Comparison of ENCODE assay signal across 9 cellular contexts in the genomic region with DNA sequence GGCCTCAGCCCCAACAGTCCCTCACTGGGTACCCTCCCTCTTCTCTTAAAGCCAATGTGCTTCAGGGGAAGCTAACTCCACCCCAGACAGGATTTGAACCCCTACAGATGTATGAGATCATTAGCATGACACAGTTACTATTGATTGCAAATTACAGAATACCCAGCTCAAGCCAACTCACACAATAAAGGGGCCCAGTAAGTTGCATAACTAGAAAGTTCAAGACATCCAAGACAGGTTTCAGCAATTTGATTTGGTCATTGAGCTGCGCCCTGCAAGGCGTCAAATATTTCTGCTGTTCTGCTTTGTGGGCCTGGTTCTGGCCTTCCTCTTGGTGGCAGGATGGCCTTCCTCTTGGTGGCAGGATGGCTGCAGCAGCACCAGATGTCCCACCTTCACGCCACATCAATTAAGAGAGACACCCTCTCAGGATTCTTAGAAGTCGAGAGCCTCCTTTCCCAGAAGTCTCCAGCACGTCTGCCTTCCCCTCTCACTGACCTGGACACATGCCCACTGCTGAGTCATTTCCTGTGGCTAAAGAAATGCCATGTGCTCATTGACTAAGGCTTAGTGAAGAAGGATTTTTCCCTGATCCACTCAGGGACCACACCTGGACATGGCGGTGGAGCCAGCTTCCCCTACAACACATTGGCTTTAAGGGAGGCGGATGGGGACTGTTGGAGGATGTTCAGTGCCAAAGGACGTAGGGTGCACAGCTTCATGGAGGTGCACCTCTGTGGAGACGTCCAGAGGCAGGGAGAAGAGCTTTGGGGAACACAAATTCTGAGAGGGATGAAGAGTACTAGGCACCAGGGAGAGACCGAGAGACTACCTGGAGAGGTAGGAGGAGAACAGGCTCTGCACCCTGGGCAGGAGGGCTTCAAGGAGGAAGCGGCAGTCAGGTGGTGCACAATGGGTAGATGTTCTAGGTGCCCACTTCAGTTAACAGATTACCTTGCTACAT. TPM values are rescaled to one million over a fixed set of nuclear protein-coding genes. Genes with fewer than 3 reads are reported as not detected.
DNase-seq lines count a peak whose midpoint lies in the region; ATAC-seq lines count a peak whose summit lies in the region.
"Had no signal": no experiment of that assay in that cellular context is flagged by ENCODE, and none has a peak within 500 bp of the region (broad histone marks: within the 10 kb centered on the region; RNA-seq: fewer than 3 reads in every experiment).

No MANE protein-coding gene starts in this region.

- peak; percentile 90 for DNase-seq in COLO829 (ENCODE audit: low spot score)
- DNase-seq in NCI-H69 (lab: John Stamatoyannopoulos, UW): peak; percentile 45
- peak; percentile 30 for DNase-seq in epidermal melanocyte (ENCODE audit: insufficient read length, low spot score)
- no peak for DNase-seq in neuronal stem cell (ENCODE audit: low spot score)
- DNase-seq in NCI-H1930 (lab: John Stamatoyannopoulos, UW): no peak
- DNase-seq in caudate nucleus (lab: John Stamatoyannopoulos, UW): no peak
- DNase-seq in NCI-H748 (lab: John Stamatoyannopoulos, UW; ENCODE audit: unreplicated experiment): no peak
- DNase-seq: NCI-H748 treated with DMSO at 0.1 percent for 48 hours had no signal

- H2AK5ac ChIP-seq in neuronal stem cell (ENCODE audit: low read depth, low read length): no peak overlapping the region

- H4K91ac ChIP-seq in neuronal stem cell (ENCODE audit: low read depth, low read length, poor library complexity): no peak overlapping the region

- ATAC-seq in GM19463 (IDR thresholded peaks at IDR 0.05; ENCODE audit: unreplicated experiment): no peak

- no peak overlapping the region for H3K4me2 ChIP-seq in neuronal stem cell (ENCODE audit: insufficient read depth, low read length, poor library complexity, severe bottlenecking)

- H2AFZ ChIP-seq in neuronal stem cell (ENCODE audit: low read length): no peak overlapping the region

- no peak overlapping the region for H2BK120ac ChIP-seq in neuronal stem cell (ENCODE audit: low read depth, low read length)

- no peak overlapping the region for H3K27ac ChIP-seq in neuronal stem cell (replicated peaks; ENCODE audit: low read length)
- no peak overlapping the region for H3K27ac ChIP-seq in caudate nucleus (ENCODE audit: low read depth, low read length)

- no peak overlapping the region for H3K9ac ChIP-seq in neuronal stem cell (ENCODE audit: low read depth, low read length, poor library complexity)

- no peak overlapping the region for H2BK15ac ChIP-seq in neuronal stem cell (ENCODE audit: low read length)

- WGBS in neuronal stem cell (ENCODE audit: extremely low coverage in 2 of 2, insufficient read length in 2 of 2, insufficient replicate concordance in 1 of 2), 2 donors: no CpG with 5 or more reads among the region's 11 CpGs

- H3K36me3 ChIP-seq in neuronal stem cell (replicated peaks in 1 of 2; ENCODE audit: control insufficient read depth in 2 of 2, insufficient read depth in 2 of 2, low read length in 2 of 2): peaks cover 0 to 8% of the 10 kb centered on the region in 2 donors

- peaks cover 0 to 2% of the 10 kb centered on the region in 2 donors for H3K9me3 ChIP-seq in neuronal stem cell (replicated peaks in 1 of 2; ENCODE audit: control insufficient read depth in 2 of 2, insufficient read depth in 1 of 2, low read depth in 1 of 2, low read length in 2 of 2)

- H2BK12ac ChIP-seq in neuronal stem cell (ENCODE audit: low read length): no peak overlapping the region

- no peak overlapping the region for H4K8ac ChIP-seq in neuronal stem cell (ENCODE audit: low read depth, low read length)

- H3K27me3 ChIP-seq in neuronal stem cell (ENCODE audit: control insufficient read depth in 3 of 3, insufficient read depth in 3 of 3, low read depth in 1 of 3, low read length in 3 of 3): no peaks in the 10 kb centered on the region

- no peak overlapping the region for H2BK5ac ChIP-seq in neuronal stem cell (ENCODE audit: low read length)

- H3K4me1 ChIP-seq in neuronal stem cell (ENCODE audit: control insufficient read depth in 2 of 2, insufficient read depth in 1 of 2, low read depth in 1 of 2, low read length in 2 of 2): peaks cover 9 to 23% of the 10 kb centered on the region in 2 donors

- H3K14ac ChIP-seq in neuronal stem cell (ENCODE audit: low read length): no peak overlapping the region

- no peak overlapping the region for H3K23ac ChIP-seq in neuronal stem cell (ENCODE audit: low read depth, low read length, poor library complexity)

- H3K4ac ChIP-seq in neuronal stem cell (ENCODE audit: low read length): no peak overlapping the region

- peak overlapping the region; percentile 20 for H3K18ac ChIP-seq in neuronal stem cell (ENCODE audit: low read length)

- no peak overlapping the region for H3K4me3 ChIP-seq in neuronal stem cell (ENCODE audit: low read length in 2 of 2)

- no peaks in the 10 kb centered on the region for H3K79me1 ChIP-seq in neuronal stem cell (ENCODE audit: low read depth, low read length)

RNA-seq across cellular contexts. Expression of a gene that starts 49.1 kb away (rescaled TPM):
- polyA plus RNA-seq in neuronal stem cell (2013, experiment 1 of 2): not detected
- polyA plus RNA-seq in neuronal stem cell (2013, experiment 2 of 2): not detected

Comparison
In these comparisons a context has a peak if more than half of its experiments do, and no peak if none do; other contexts are left out.
1. DNase-seq: peak in COLO829 (single experiment), NCI-H69 (single experiment) and epidermal melanocyte (single experiment); none in neuronal stem cell (single experiment), NCI-H1930 (0 of 2), caudate nucleus (0 of 61) and NCI-H748 (single experiment).